In genomic region chr10:122126763-122127659, GRCh38 we compare ENCODE assay signal across 9 cellular contexts.
DNase-seq lines count a peak whose midpoint lies in the region; ATAC-seq and TF ChIP-seq lines count a peak whose summit lies in the region.
"Had no signal": no experiment of that assay in that cellular context is flagged by ENCODE, and none has a peak within 500 bp of the region (broad histone marks: within the 10 kb centered on the region; RNA-seq: fewer than 3 reads in every experiment).

No MANE protein-coding gene starts in this region.

- no peaks in the 10 kb centered on the region for H3K36me3 Mint-ChIP-seq in activated CD4-positive, alpha-beta T cell treated with anti-CD3 and anti-CD28 coated beads for 36 hours (ENCODE audit: low read depth)
- H3K36me3 Mint-ChIP-seq in activated naive CD4-positive, alpha-beta T cell treated with anti-CD3 and anti-CD28 coated beads for 36 hours (ENCODE audit: low read depth): no peaks in the 10 kb centered on the region
- no peaks in the 10 kb centered on the region for H3K36me3 Mint-ChIP-seq in stimulated activated naive B cell treated with anti-CD40 and anti-IgM and Interleukin-4, amounts not matched to agents 10 μg/mL and 1 μg/mL and 100 μg/mL, for 72 hours

- ATAC-seq in activated CD4-positive, alpha-beta T cell treated with anti-CD3 and anti-CD28 coated beads for 36 hours: no peak
- ATAC-seq in stimulated activated naive B cell treated with anti-CD40 and anti-IgM and Interleukin-4, amounts not matched to agents 10 μg/mL and 1 μg/mL and 100 μg/mL, for 72 hours (replicated peaks): no peak
- no peak for ATAC-seq in HG03520 (IDR thresholded peaks at IDR 0.05; ENCODE audit: unreplicated experiment)
- ATAC-seq: stimulated activated naive CD8-positive, alpha-beta T cell treated with anti-CD3 and anti-CD28 coated beads, Interleukin-15, amount 100 ng/mL, for 72 hours had no signal

- CTCF ChIA-PET in activated CD4-positive, alpha-beta T cell treated with anti-CD3 and anti-CD28 coated beads for 36 hours (lab: Charles Lee): no interaction called here
- CTCF ChIA-PET in activated naive CD4-positive, alpha-beta T cell treated with anti-CD3 and anti-CD28 coated beads for 36 hours (lab: Charles Lee): no interaction called here

- intact Hi-C loops in activated CD4-positive, alpha-beta T cell treated with anti-CD3 and anti-CD28 coated beads for 36 hours (cut with DNase I, micrococcal nuclease): no loop called here
- intact Hi-C loops in activated naive CD4-positive, alpha-beta T cell treated with anti-CD3 and anti-CD28 coated beads for 36 hours (cut with micrococcal nuclease): no loop called here

- no peaks in the 10 kb centered on the region for H3K4me1 Mint-ChIP-seq in activated CD4-positive, alpha-beta T cell treated with anti-CD3 and anti-CD28 coated beads for 36 hours
- no peaks in the 10 kb centered on the region for H3K4me1 Mint-ChIP-seq in activated naive CD4-positive, alpha-beta T cell treated with anti-CD3 and anti-CD28 coated beads for 36 hours (ENCODE audit: low read depth)
- H3K4me1 Mint-ChIP-seq in stimulated activated naive B cell treated with anti-CD40 and anti-IgM and Interleukin-4, amounts not matched to agents 10 μg/mL and 1 μg/mL and 100 μg/mL, for 72 hours: no peaks in the 10 kb centered on the region
- H3K4me1 Mint-ChIP-seq: stimulated activated naive CD8-positive, alpha-beta T cell treated with anti-CD3 and anti-CD28 coated beads, Interleukin-15, amount 100 ng/mL, for 72 hours had no signal

- no peak for TF ChIP-seq CTCF in retinal pigment epithelial cell (conservative IDR thresholded peaks at IDR 0.05; ENCODE audit: low read depth, low read length)

- POLR2A ChIA-PET in activated CD4-positive, alpha-beta T cell treated with anti-CD3 and anti-CD28 coated beads for 36 hours (lab: Charles Lee): no interaction called here

- DNase-seq in ELR (ENCODE audit: low read depth) (peak; percentile 95), SW 1271 (lab: John Stamatoyannopoulos, UW) (peak; percentile 66 to 82), glomerular visceral epithelial cell (ENCODE audit: extremely low spot score) (peak; percentile 88), retinal pigment epithelial cell (ENCODE audit: low read depth) (peak; percentile 52)
- DNase-seq in activated CD4-positive, alpha-beta T cell treated with anti-CD3 and anti-CD28 coated beads for 36 hours: no peak
- no peak for DNase-seq in activated naive CD4-positive, alpha-beta T cell treated with anti-CD3 and anti-CD28 coated beads for 36 hours
- no peak for DNase-seq in stimulated activated naive B cell treated with anti-CD40 and anti-IgM and Interleukin-4, amounts not matched to agents 10 μg/mL and 1 μg/mL and 100 μg/mL, for 72 hours
- DNase-seq: stimulated activated naive CD8-positive, alpha-beta T cell treated with anti-CD3 and anti-CD28 coated beads, Interleukin-15, amount 100 ng/mL, for 72 hours had no signal

- no peaks in the 10 kb centered on the region for H3K9me3 Mint-ChIP-seq in activated CD4-positive, alpha-beta T cell treated with anti-CD3 and anti-CD28 coated beads for 36 hours (ENCODE audit: low read depth)
- no peaks in the 10 kb centered on the region for H3K9me3 Mint-ChIP-seq in activated naive CD4-positive, alpha-beta T cell treated with anti-CD3 and anti-CD28 coated beads for 36 hours
- H3K9me3 Mint-ChIP-seq in stimulated activated naive B cell treated with anti-CD40 and anti-IgM and Interleukin-4, amounts not matched to agents 10 μg/mL and 1 μg/mL and 100 μg/mL, for 72 hours: peaks cover 0 to 1% of the 10 kb centered on the region in 2 donors
- H3K9me3 Mint-ChIP-seq: stimulated activated naive CD8-positive, alpha-beta T cell treated with anti-CD3 and anti-CD28 coated beads, Interleukin-15, amount 100 ng/mL, for 72 hours had no signal

- no peak overlapping the region for H3K27ac Mint-ChIP-seq in activated CD4-positive, alpha-beta T cell treated with anti-CD3 and anti-CD28 coated beads for 36 hours
- no peak overlapping the region for H3K27ac Mint-ChIP-seq in activated naive CD4-positive, alpha-beta T cell treated with anti-CD3 and anti-CD28 coated beads for 36 hours
- no peak overlapping the region for H3K27ac Mint-ChIP-seq in stimulated activated naive B cell treated with anti-CD40 and anti-IgM and Interleukin-4, amounts not matched to agents 10 μg/mL and 1 μg/mL and 100 μg/mL, for 72 hours
- H3K27ac Mint-ChIP-seq: stimulated activated naive CD8-positive, alpha-beta T cell treated with anti-CD3 and anti-CD28 coated beads, Interleukin-15, amount 100 ng/mL, for 72 hours had no signal

- H3K4me3 Mint-ChIP-seq in activated CD4-positive, alpha-beta T cell treated with anti-CD3 and anti-CD28 coated beads for 36 hours: no peak overlapping the region
- no peak overlapping the region for H3K4me3 Mint-ChIP-seq in activated naive CD4-positive, alpha-beta T cell treated with anti-CD3 and anti-CD28 coated beads for 36 hours
- H3K4me3 Mint-ChIP-seq in stimulated activated naive B cell treated with anti-CD40 and anti-IgM and Interleukin-4, amounts not matched to agents 10 μg/mL and 1 μg/mL and 100 μg/mL, for 72 hours: no peak overlapping the region
- H3K4me3 Mint-ChIP-seq: stimulated activated naive CD8-positive, alpha-beta T cell treated with anti-CD3 and anti-CD28 coated beads, Interleukin-15, amount 100 ng/mL, for 72 hours had no signal

- no peak overlapping the region for H3K4me3 ChIP-seq in retinal pigment epithelial cell (ENCODE audit: low read length)

- H3K27me3 Mint-ChIP-seq in activated CD4-positive, alpha-beta T cell treated with anti-CD3 and anti-CD28 coated beads for 36 hours: peaks cover 3% of the 10 kb centered on the region
- peaks cover 9% of the 10 kb centered on the region for H3K27me3 Mint-ChIP-seq in activated naive CD4-positive, alpha-beta T cell treated with anti-CD3 and anti-CD28 coated beads for 36 hours (ENCODE audit: low read depth)
- H3K27me3 Mint-ChIP-seq in stimulated activated naive B cell treated with anti-CD40 and anti-IgM and Interleukin-4, amounts not matched to agents 10 μg/mL and 1 μg/mL and 100 μg/mL, for 72 hours: peaks cover 4 to 18% of the 10 kb centered on the region in 2 donors

Comparison
In these comparisons a context has a peak if more than half of its experiments do, and no peak if none do; other contexts are left out.
1. DNase-seq: peak in ELR (single experiment), SW 1271 (2 of 2), glomerular visceral epithelial cell (single experiment) and retinal pigment epithelial cell (single experiment); none in activated CD4-positive, alpha-beta T cell treated with anti-CD3 and anti-CD28 coated beads for 36 hours (single experiment), activated naive CD4-positive, alpha-beta T cell treated with anti-CD3 and anti-CD28 coated beads for 36 hours (single experiment) and stimulated activated naive B cell treated with anti-CD40 and anti-IgM and Interleukin-4, amounts not matched to agents 10 μg/mL and 1 μg/mL and 100 μg/mL, for 72 hours (single experiment).